8 cellular contexts compared by ENCODE assay signal in the genomic region with DNA sequence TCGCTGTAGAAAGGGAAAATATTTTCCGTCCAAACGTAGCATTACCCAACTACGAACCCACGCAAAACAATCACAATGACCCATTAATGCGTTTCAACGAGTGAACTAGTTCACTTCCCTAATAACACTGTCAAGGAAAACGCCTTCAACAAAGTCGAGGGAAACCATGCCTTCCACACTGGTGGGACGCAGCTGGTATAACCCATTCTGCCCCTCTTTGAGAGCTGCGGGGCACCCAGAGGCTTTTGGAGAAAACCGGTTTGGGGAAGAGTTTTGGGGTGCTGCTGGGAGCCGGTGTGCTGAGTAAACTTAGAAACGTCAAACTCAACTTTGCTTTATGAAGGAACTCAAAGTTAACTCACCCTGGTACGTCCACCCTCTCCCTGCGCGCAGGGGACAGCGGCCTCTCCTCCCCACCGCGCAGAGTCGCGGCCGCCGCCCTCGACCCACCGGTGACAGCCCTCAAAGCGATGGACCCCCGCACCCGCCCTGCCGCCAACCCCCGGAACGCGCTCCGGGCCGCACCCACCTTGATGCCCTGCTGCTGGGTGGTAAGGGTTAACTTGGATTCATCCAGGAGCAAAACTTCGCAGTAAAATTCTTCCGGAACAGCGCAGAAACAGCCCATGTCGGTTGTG. TPM values are rescaled to one million over a fixed set of nuclear protein-coding genes. Genes with fewer than 3 reads are reported as not detected.
A peak's percentile ranks its signal among the peaks of the same experiment; 100 is the strongest.
DNase-seq lines count a peak whose midpoint lies in the region; ATAC-seq and TF ChIP-seq lines count a peak whose summit lies in the region.

No MANE protein-coding gene starts in this region.

- intact Hi-C loops in natural killer cell (cut with micrococcal nuclease) = loop anchor here (5.0 kb wide), 1 partner anchor 61 kb away; no protein-coding TSS in a partner anchor

- POLR2A ChIA-PET in RWPE1 (lab: Yijun Ruan, JAX; ENCODE audit: low non-redundant PET) = no interaction called here

- H3K36me3 Mint-ChIP-seq in natural killer cell = no peaks in the 10 kb centered on the region

- peak in 1 of 3 donors; percentile 2 for ATAC-seq in natural killer cell
- no peak for ATAC-seq in esophagus mucosa
- ATAC-seq in GM19023 (IDR thresholded peaks at IDR 0.05; ENCODE audit: unreplicated experiment) = no peak

- H3K27me3 Mint-ChIP-seq in natural killer cell (ENCODE audit: low read depth in 2 of 2) = peaks cover 9 to 10% of the 10 kb centered on the region in 2 donors

- TF ChIP-seq POLR2A in erythroblast (IDR thresholded peaks at IDR 0.05; ENCODE audit: low read length) = no peak

- TF ChIP-seq CTCF in RWPE1 (conservative IDR thresholded peaks at IDR 0.05; ENCODE audit: low read depth) (no peak), natural killer cell (IDR thresholded peaks at IDR 0.05) (no peak)

- CTCF ChIA-PET in RWPE1 (lab: Yijun Ruan, JAX) = interaction anchor here (0.6 to 3.2 kb wide), 9 partner anchors 8 to 430 kb away, joined by 3 to 38 read pairs (median 5); no protein-coding TSS in a partner anchor

- H3K4me3 ChIP-seq in GM08714 (ENCODE audit: low read length) = peak overlapping the region; percentile 52

- no peaks in the 10 kb centered on the region for H3K9me3 Mint-ChIP-seq in natural killer cell

- peak overlapping the region; percentile 76 to 92 for H3K27ac Mint-ChIP-seq in natural killer cell

- peak; percentile 16 for DNase-seq in RWPE1 (ENCODE audit: low spot score)
- DNase-seq in erythroblast (lab: John Stamatoyannopoulos, UW) = peak; percentile 49 to 63
- DNase-seq in natural killer cell = peak; percentile 19
- no peak for DNase-seq in NCI-H774 (lab: John Stamatoyannopoulos, UW)
- DNase-seq in pons (ENCODE audit: low spot score) = no peak

- H3K4me1 Mint-ChIP-seq in natural killer cell = peaks cover 10 to 23% of the 10 kb centered on the region in 2 donors

- H3K27ac ChIP-seq in RWPE1 = peak overlapping the region; percentile 91

- peak overlapping the region; percentile 91 for H3K4me3 Mint-ChIP-seq in natural killer cell

RNA-seq across cellular contexts. Expression of gene EPB41L4A, which starts 0.5 kb away (rescaled TPM):
- 10 to 100 TPM; 21.9 to 30.4 (median 22.1) TPM for total RNA-seq in natural killer cell
- total RNA-seq in esophagus mucosa = 35.1 TPM

Comparison
In these comparisons a context has a peak if more than half of its experiments do, and no peak if none do; other contexts are left out.
1. DNase-seq: peak in RWPE1 (single experiment), erythroblast (2 of 2) and natural killer cell (single experiment); none in NCI-H774 (single experiment) and pons (single experiment).